In genomic region chr17:32609085-32609484, GRCh38 we compare ENCODE assay signal across 8 cellular contexts.
DNase-seq lines count a peak whose midpoint lies in the region; ATAC-seq and TF ChIP-seq lines count a peak whose summit lies in the region.

No MANE protein-coding gene starts in this region.

- intact Hi-C loops in PC-9 (cut with micrococcal nuclease; ENCODE audit: unreplicated experiment) = loop anchor here (1.0 to 5.0 kb wide), 3 partner anchors 107 to 148 kb away; no protein-coding TSS in a partner anchor
- intact Hi-C loops in left cardiac atrium (cut with DNase I) = no loop called here

- DNase-seq in COLO668 (lab: John Stamatoyannopoulos, UW; ENCODE audit: unreplicated experiment) = peak; percentile 4
- peak; percentile 10 for DNase-seq in GM23248
- DNase-seq in PC-9 = peak; percentile 63 to 74
- DNase-seq in activated T-cell treated with anti-CD3 and anti-CD28 coated beads, Interleukin-2, amount 50 U/mL, for 1 hour = peak; percentile 68
- peak; percentile 34 for DNase-seq in left cardiac atrium
- DNase-seq in stimulated activated CD8-positive, alpha-beta memory T cell treated with anti-CD3 and anti-CD28 coated beads, Interleukin-12 subunit alpha, Interleukin-12 subunit beta, amount 100 ng/mL, for 1 hour (ENCODE audit: low read depth) = peak; percentile 54

- TF ChIP-seq CTCF in PC-9 (conservative IDR thresholded peaks at IDR 0.05) = peak; percentile 59

- H3K4me2 ChIP-seq in GM23248 (ENCODE audit: unreplicated experiment) (no peak overlapping the region), PC-9 (no peak overlapping the region)

- H3K4me3 ChIP-seq in GM23248 (no peak overlapping the region), PC-9 (no peak overlapping the region)

- in situ Hi-C loops in GM23248 (cut with MboI) = no loop called here

- WGBS in GM23248 (ENCODE audit: low coverage in 1 of 2, low lambda C conversion rate in 2 of 2, missing lambda C conversion rate in 2 of 2), 2 experiments = 91 to 92% methylated on average over 7 of the region's 7 CpGs

- H4K20me1 ChIP-seq in GM23248 (ENCODE audit: insufficient read depth) = no peaks in the 10 kb centered on the region
- no peaks in the 10 kb centered on the region for H4K20me1 ChIP-seq in PC-9 (ENCODE audit: insufficient read depth)

- CTCF ChIA-PET in PC-9 (lab: Charles Lee) = no interaction called here

- peak in 1 of 2 donors; percentile 38 for ATAC-seq in left cardiac atrium
- ATAC-seq in HG02798 (IDR thresholded peaks at IDR 0.05; ENCODE audit: poor library complexity, unreplicated experiment) = no peak
- ATAC-seq in HG03565 (IDR thresholded peaks at IDR 0.05; ENCODE audit: unreplicated experiment) = no peak

- H3K4me1 ChIP-seq in GM23248 (ENCODE audit: insufficient read depth) (no peaks in the 10 kb centered on the region), PC-9 (replicated peaks; ENCODE audit: insufficient read depth) (no peaks in the 10 kb centered on the region)

- no peaks in the 10 kb centered on the region for H3K27me3 ChIP-seq in GM23248 (replicated peaks; ENCODE audit: insufficient read depth)
- H3K27me3 ChIP-seq in PC-9 (ENCODE audit: insufficient read depth, low read depth) = no peaks in the 10 kb centered on the region

- no peak overlapping the region for H3K27ac ChIP-seq in GM23248
- no peak overlapping the region for H3K27ac ChIP-seq in PC-9

- POLR2A ChIA-PET in PC-9 (lab: Charles Lee; ENCODE audit: unreplicated experiment) = no interaction called here

- H3K9me2 ChIP-seq in GM23248 (ENCODE audit: insufficient read depth) = no peaks in the 10 kb centered on the region
- H3K9me2 ChIP-seq in PC-9 (ENCODE audit: insufficient read depth) = no peaks in the 10 kb centered on the region

- H3F3A ChIP-seq in GM23248 (ENCODE audit: insufficient read depth) (no peaks in the 10 kb centered on the region), PC-9 (ENCODE audit: insufficient read depth, low read depth) (no peaks in the 10 kb centered on the region)

- H3K9me3 ChIP-seq in GM23248 (ENCODE audit: low read depth) (no peaks in the 10 kb centered on the region), PC-9 (ENCODE audit: insufficient read depth, low read depth) (no peaks in the 10 kb centered on the region)

- H3K36me3 ChIP-seq in GM23248 (ENCODE audit: low read depth) (no peaks in the 10 kb centered on the region; the same call in 1 of the 2 replicates), PC-9 (ENCODE audit: low read depth) (no peaks in the 10 kb centered on the region)

- H2AFZ ChIP-seq in GM23248 (no peak overlapping the region), PC-9 (no peak overlapping the region)

- no peaks in the 10 kb centered on the region for H3K79me2 ChIP-seq in GM23248 (ENCODE audit: insufficient read depth)
- H3K79me2 ChIP-seq in PC-9 (ENCODE audit: low read depth) = no peaks in the 10 kb centered on the region

- no TSS peak for BruUV-seq in PC-9 (replicated peaks; lab: Mats Ljungman, UMichigan)

- no peak overlapping the region for H3K9ac ChIP-seq in GM23248

Comparison
In these comparisons a context has a peak if more than half of its experiments do, and no peak if none do; other contexts are left out.
1. DNase-seq: peak in every context shown above with its lines; median percentile 68 in PC-9; 68 in activated T-cell treated with anti-CD3 and anti-CD28 coated beads, Interleukin-2, amount 50 U/mL, for 1 hour; 54 in stimulated activated CD8-positive, alpha-beta memory T cell treated with anti-CD3 and anti-CD28 coated beads, Interleukin-12 subunit alpha, Interleukin-12 subunit beta, amount 100 ng/mL, for 1 hour; 34 in left cardiac atrium; 10 in GM23248; 4 in COLO668.